8 cellular contexts compared by ENCODE assay signal in genomic region chr6:112827793-112828192, GRCh38.
A peak's percentile ranks its signal among the peaks of the same experiment; 100 is the strongest.
DNase-seq lines count a peak whose midpoint lies in the region; ATAC-seq and TF ChIP-seq lines count a peak whose summit lies in the region.

No MANE protein-coding gene starts in this region.

- H3K4me2 ChIP-seq in neuronal stem cell (ENCODE audit: insufficient read depth, low read length, poor library complexity, severe bottlenecking): no peak overlapping the region

- H3K18ac ChIP-seq in neuronal stem cell (ENCODE audit: low read length): no peak overlapping the region

- TF ChIP-seq POLR2A in Peyer's patch (IDR thresholded peaks at IDR 0.05): no peak

- H3K27me3 Mint-ChIP-seq in natural killer cell (ENCODE audit: low read depth in 2 of 2): no peaks in the 10 kb centered on the region
- H3K27me3 Mint-ChIP-seq in activated T-helper 17 cell treated with anti-CD3 and anti-CD28 coated beads, Interleukin-2, amount 50 U/mL, for 72 hours: no peaks in the 10 kb centered on the region

- H3K36me3 ChIP-seq in Peyer's patch (no peaks in the 10 kb centered on the region), neuronal stem cell (replicated peaks in 1 of 2; ENCODE audit: control insufficient read depth in 2 of 2, insufficient read depth in 2 of 2, low read length in 2 of 2) (no peaks in the 10 kb centered on the region)

- H3K27ac ChIP-seq in Peyer's patch: no peak overlapping the region
- peak overlapping the region; percentile 17 for H3K27ac ChIP-seq in neuronal stem cell (replicated peaks; ENCODE audit: low read length)

- H2AK5ac ChIP-seq in neuronal stem cell (ENCODE audit: low read depth, low read length): no peak overlapping the region

- no peaks in the 10 kb centered on the region for H3K27me3 ChIP-seq in Peyer's patch
- no peaks in the 10 kb centered on the region for H3K27me3 ChIP-seq in neuronal stem cell (ENCODE audit: control insufficient read depth in 3 of 3, insufficient read depth in 3 of 3, low read depth in 1 of 3, low read length in 3 of 3)

- no peak overlapping the region for H4K91ac ChIP-seq in neuronal stem cell (ENCODE audit: low read depth, low read length, poor library complexity)

- no peak overlapping the region for H4K8ac ChIP-seq in neuronal stem cell (ENCODE audit: low read depth, low read length)

- H3K27ac Mint-ChIP-seq in natural killer cell: no peak overlapping the region
- no peak overlapping the region for H3K27ac Mint-ChIP-seq in activated T-helper 17 cell treated with anti-CD3 and anti-CD28 coated beads, Interleukin-2, amount 50 U/mL, for 72 hours

- H3K9me3 Mint-ChIP-seq in natural killer cell: peaks cover 0 to 4% of the 10 kb centered on the region in 2 donors
- H3K9me3 Mint-ChIP-seq in activated T-helper 17 cell treated with anti-CD3 and anti-CD28 coated beads, Interleukin-2, amount 50 U/mL, for 72 hours: peaks cover 5% of the 10 kb centered on the region

- no peak overlapping the region for H2BK12ac ChIP-seq in neuronal stem cell (ENCODE audit: low read length)

- peak overlapping the region; percentile 73 for H2AFZ ChIP-seq in neuronal stem cell (ENCODE audit: low read length)

- ATAC-seq in GM18868 (IDR thresholded peaks at IDR 0.05; ENCODE audit: unreplicated experiment): peak; percentile 98
- ATAC-seq in HG02884 (IDR thresholded peaks at IDR 0.05; ENCODE audit: unreplicated experiment): peak; percentile 97
- no peak for ATAC-seq in natural killer cell
- ATAC-seq in HG03196 (IDR thresholded peaks at IDR 0.05; ENCODE audit: unreplicated experiment): no peak
- no peak for ATAC-seq in activated T-helper 17 cell treated with anti-CD3 and anti-CD28 coated beads, Interleukin-2, amount 50 U/mL, for 72 hours (replicated peaks)

- no peak overlapping the region for H2BK15ac ChIP-seq in neuronal stem cell (ENCODE audit: low read length)

- H3K4me1 ChIP-seq in Peyer's patch (no peaks in the 10 kb centered on the region), neuronal stem cell (ENCODE audit: control insufficient read depth in 2 of 2, insufficient read depth in 1 of 2, low read depth in 1 of 2, low read length in 2 of 2) (peaks cover 3 to 5% of the 10 kb centered on the region in 2 donors)

- intact Hi-C loops in natural killer cell (cut with micrococcal nuclease): no loop called here

- no CpG with 5 or more reads among the region's 2 CpGs for WGBS in neuronal stem cell (ENCODE audit: extremely low coverage in 2 of 2, insufficient read length in 2 of 2, insufficient replicate concordance in 1 of 2), 2 donors

- H3K9me3 ChIP-seq in Peyer's patch (no peaks in the 10 kb centered on the region), neuronal stem cell (replicated peaks in 1 of 2; ENCODE audit: control insufficient read depth in 2 of 2, insufficient read depth in 1 of 2, low read depth in 1 of 2, low read length in 2 of 2) (no peaks in the 10 kb centered on the region)

- no peak overlapping the region for H3K4ac ChIP-seq in neuronal stem cell (ENCODE audit: low read length)

- no peak overlapping the region for H2BK5ac ChIP-seq in neuronal stem cell (ENCODE audit: low read length)

- H3K4me3 Mint-ChIP-seq in natural killer cell: no peak overlapping the region
- no peak overlapping the region for H3K4me3 Mint-ChIP-seq in activated T-helper 17 cell treated with anti-CD3 and anti-CD28 coated beads, Interleukin-2, amount 50 U/mL, for 72 hours

- H3K9ac ChIP-seq in neuronal stem cell (ENCODE audit: low read depth, low read length, poor library complexity): no peak overlapping the region

- no peaks in the 10 kb centered on the region for H3K4me1 Mint-ChIP-seq in natural killer cell
- no peaks in the 10 kb centered on the region for H3K4me1 Mint-ChIP-seq in activated T-helper 17 cell treated with anti-CD3 and anti-CD28 coated beads, Interleukin-2, amount 50 U/mL, for 72 hours

- no peaks in the 10 kb centered on the region for H3K79me1 ChIP-seq in neuronal stem cell (ENCODE audit: low read depth, low read length)

- H3K23ac ChIP-seq in neuronal stem cell (ENCODE audit: low read depth, low read length, poor library complexity): no peak overlapping the region

- H3K36me3 Mint-ChIP-seq in natural killer cell: no peaks in the 10 kb centered on the region
- no peaks in the 10 kb centered on the region for H3K36me3 Mint-ChIP-seq in activated T-helper 17 cell treated with anti-CD3 and anti-CD28 coated beads, Interleukin-2, amount 50 U/mL, for 72 hours (ENCODE audit: low read depth)

- TF ChIP-seq CTCF in Peyer's patch (IDR thresholded peaks at IDR 0.05) (no peak), natural killer cell (IDR thresholded peaks at IDR 0.05) (no peak)

- DNase-seq in Peyer's patch (peak in 2 of 3 donors; percentile 18 to 48), neuronal stem cell (ENCODE audit: low spot score) (no peak), natural killer cell (no peak), DMS114 treated with DMSO at 0.1 percent for 48 hours (lab: John Stamatoyannopoulos, UW; ENCODE audit: unreplicated experiment) (no peak)

- H3K14ac ChIP-seq in neuronal stem cell (ENCODE audit: low read length): no peak overlapping the region

- H2BK120ac ChIP-seq in neuronal stem cell (ENCODE audit: low read depth, low read length): no peak overlapping the region

- H3K4me3 ChIP-seq in Peyer's patch: no peak overlapping the region
- H3K4me3 ChIP-seq in neuronal stem cell (ENCODE audit: low read length in 2 of 2): no peak overlapping the region

Comparison
In these comparisons a context has a peak if more than half of its experiments do, and no peak if none do; other contexts are left out.
1. ATAC-seq: peak in GM18868 (single experiment) and HG02884 (single experiment); none in natural killer cell (0 of 3), HG03196 (single experiment) and activated T-helper 17 cell treated with anti-CD3 and anti-CD28 coated beads, Interleukin-2, amount 50 U/mL, for 72 hours (single experiment).
2. DNase-seq: peak in Peyer's patch (2 of 3); none in neuronal stem cell (single experiment), natural killer cell (single experiment) and DMS114 treated with DMSO at 0.1 percent for 48 hours (single experiment).